Comparison of ENCODE assay signal across 1 cellular context in the genomic region with DNA sequence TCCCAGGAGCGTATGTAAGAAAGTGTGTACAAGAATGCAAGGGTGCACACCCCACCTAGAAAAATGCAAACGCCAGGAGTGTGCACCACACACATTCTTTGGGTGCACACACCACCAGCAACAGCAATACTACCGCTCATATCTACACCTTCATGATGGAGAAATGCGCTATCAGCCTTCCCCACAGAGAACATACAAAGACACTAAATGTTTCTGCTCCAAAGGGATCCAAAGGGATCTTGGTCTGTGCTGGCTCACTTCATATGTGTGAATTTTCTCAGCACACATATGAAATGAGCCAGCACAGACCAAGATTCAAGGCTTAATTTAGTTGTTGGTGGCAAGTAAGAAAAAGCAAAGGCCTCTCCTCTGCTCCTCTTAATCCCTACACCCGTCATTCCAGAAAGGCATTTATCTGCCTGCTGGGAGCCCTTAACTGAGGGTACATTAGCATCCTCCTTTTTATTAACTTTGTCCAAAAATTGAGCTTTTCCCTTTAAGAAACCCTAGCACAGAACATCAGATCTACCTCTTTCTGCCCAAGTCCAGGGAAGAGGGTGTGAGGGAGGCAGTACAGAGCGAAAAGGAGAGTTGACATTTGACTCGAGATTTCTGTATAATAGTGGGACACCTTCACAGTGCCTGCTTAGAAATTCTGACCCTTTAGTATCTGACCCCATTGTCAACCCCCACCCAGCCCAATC.
TF ChIP-seq lines count a peak whose summit lies in the region.

No MANE protein-coding gene starts in this region.

TF ChIP-seq in HCT116, 20 proteins besides CTCF, POLR2A, EP300 and RAD21 (continued from another document):
- TF ChIP-seq ZBTB33 (IDR thresholded peaks at IDR 0.05; ENCODE audit: extremely low read depth, insufficient replicate concordance, low read length): no peak
- no peak for TF ChIP-seq SRF (IDR thresholded peaks at IDR 0.05; ENCODE audit: low read depth)
- TF ChIP-seq JUND (IDR thresholded peaks at IDR 0.05): no peak
- TF ChIP-seq EGR1 (IDR thresholded peaks at IDR 0.05; ENCODE audit: low read depth): no peak
- TF ChIP-seq SP1 (IDR thresholded peaks at IDR 0.05; ENCODE audit: low read depth): no peak
- no peak for TF ChIP-seq ELF1 (IDR thresholded peaks at IDR 0.05; ENCODE audit: borderline replicate concordance, low read depth)
- no peak for TF ChIP-seq CBX3 (IDR thresholded peaks at IDR 0.05; ENCODE audit: low read depth)
- TF ChIP-seq, protein P1, sequence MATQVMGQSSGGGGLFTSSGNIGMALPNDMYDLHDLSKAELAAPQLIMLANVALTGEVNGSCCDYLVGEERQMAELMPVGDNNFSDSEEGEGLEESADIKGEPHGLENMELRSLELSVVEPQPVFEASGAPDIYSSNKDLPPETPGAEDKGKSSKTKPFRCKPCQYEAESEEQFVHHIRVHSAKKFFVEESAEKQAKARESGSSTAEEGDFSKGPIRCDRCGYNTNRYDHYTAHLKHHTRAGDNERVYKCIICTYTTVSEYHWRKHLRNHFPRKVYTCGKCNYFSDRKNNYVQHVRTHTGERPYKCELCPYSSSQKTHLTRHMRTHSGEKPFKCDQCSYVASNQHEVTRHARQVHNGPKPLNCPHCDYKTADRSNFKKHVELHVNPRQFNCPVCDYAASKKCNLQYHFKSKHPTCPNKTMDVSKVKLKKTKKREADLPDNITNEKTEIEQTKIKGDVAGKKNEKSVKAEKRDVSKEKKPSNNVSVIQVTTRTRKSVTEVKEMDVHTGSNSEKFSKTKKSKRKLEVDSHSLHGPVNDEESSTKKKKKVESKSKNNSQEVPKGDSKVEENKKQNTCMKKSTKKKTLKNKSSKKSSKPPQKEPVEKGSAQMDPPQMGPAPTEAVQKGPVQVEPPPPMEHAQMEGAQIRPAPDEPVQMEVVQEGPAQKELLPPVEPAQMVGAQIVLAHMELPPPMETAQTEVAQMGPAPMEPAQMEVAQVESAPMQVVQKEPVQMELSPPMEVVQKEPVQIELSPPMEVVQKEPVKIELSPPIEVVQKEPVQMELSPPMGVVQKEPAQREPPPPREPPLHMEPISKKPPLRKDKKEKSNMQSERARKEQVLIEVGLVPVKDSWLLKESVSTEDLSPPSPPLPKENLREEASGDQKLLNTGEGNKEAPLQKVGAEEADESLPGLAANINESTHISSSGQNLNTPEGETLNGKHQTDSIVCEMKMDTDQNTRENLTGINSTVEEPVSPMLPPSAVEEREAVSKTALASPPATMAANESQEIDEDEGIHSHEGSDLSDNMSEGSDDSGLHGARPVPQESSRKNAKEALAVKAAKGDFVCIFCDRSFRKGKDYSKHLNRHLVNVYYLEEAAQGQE (IDR thresholded peaks at IDR 0.05; ENCODE audit: low read depth): no peak
- TF ChIP-seq SIN3A (IDR thresholded peaks at IDR 0.05; ENCODE audit: low read depth): no peak
- TF ChIP-seq MAX (IDR thresholded peaks at IDR 0.05): no peak
- no peak for TF ChIP-seq POLR2AphosphoS5 (IDR thresholded peaks at IDR 0.05; ENCODE audit: low read depth, low read length)
- no peak for TF ChIP-seq EZH2phosphoT487 (IDR thresholded peaks at IDR 0.05; ENCODE audit: borderline replicate concordance)
- TF ChIP-seq ZFX (IDR thresholded peaks at IDR 0.05): no peak
- no peak for TF ChIP-seq ATF3 (IDR thresholded peaks at IDR 0.05)
